In genomic region chr3:69282191-69282590, GRCh38 we compare ENCODE assay signal across 9 cellular contexts.
DNase-seq lines count a peak whose midpoint lies in the region; ATAC-seq and TF ChIP-seq lines count a peak whose summit lies in the region.
"Had no signal": no experiment of that assay in that cellular context is flagged by ENCODE, and none has a peak within 500 bp of the region (broad histone marks: within the 10 kb centered on the region; RNA-seq: fewer than 3 reads in every experiment).

No MANE protein-coding gene starts in this region.

- H3K27me3 ChIP-seq in prostate gland (replicated peaks; ENCODE audit: insufficient read depth) = no peaks in the 10 kb centered on the region
- no peaks in the 10 kb centered on the region for H3K27me3 ChIP-seq in testis

- no peak for TF ChIP-seq POLR2A in prostate gland (IDR thresholded peaks at IDR 0.05)
- no peak for TF ChIP-seq POLR2A in testis (IDR thresholded peaks at IDR 0.05)

- TF ChIP-seq CTCF in prostate gland (IDR thresholded peaks at IDR 0.05) = no peak
- TF ChIP-seq CTCF in testis (IDR thresholded peaks at IDR 0.05) = no peak
- no peak for TF ChIP-seq CTCF in HFFc6 (IDR thresholded peaks at IDR 0.05)

- DNase-seq in left cardiac atrium = no peak
- DNase-seq in Right ventricle myocardium superior = no peak
- peak; percentile 23 for DNase-seq in activated naive CD4-positive, alpha-beta T cell treated with anti-CD3 and anti-CD28 coated beads, Interleukin-2, amount 10 ng/mL, durations not matched to agents 7 days and 5 days
- DNase-seq in prostate gland (ENCODE audit: low spot score) = peak; percentile 64
- DNase-seq in testis = peak; percentile 35
- no peak for DNase-seq in HFFc6
- DNase-seq in NOMO-1 treated with dmso at 0.1 percent for 144 hours (lab: John Stamatoyannopoulos, UW; ENCODE audit: unreplicated experiment) = no peak

- H3K36me3 Mint-ChIP-seq in activated naive CD4-positive, alpha-beta T cell treated with anti-CD3 and anti-CD28 coated beads, Interleukin-2, amount 10 ng/mL, durations not matched to agents 7 days and 5 days = no peaks in the 10 kb centered on the region
- H3K36me3 Mint-ChIP-seq in HFFc6 (ENCODE audit: low read depth) = no peaks in the 10 kb centered on the region

- H3K9me3 ChIP-seq in prostate gland = no peaks in the 10 kb centered on the region
- no peaks in the 10 kb centered on the region for H3K9me3 ChIP-seq in testis

- H3K36me3 ChIP-seq in prostate gland (no peaks in the 10 kb centered on the region), testis (ENCODE audit: low read depth, missing control alignments) (no peaks in the 10 kb centered on the region)

- peak; percentile 85 to 89 for ATAC-seq in left cardiac atrium
- no peak for ATAC-seq in Right ventricle myocardium superior (ENCODE audit: poor library complexity)
- ATAC-seq in GM21526 (IDR thresholded peaks at IDR 0.05; ENCODE audit: low FRiP score, unreplicated experiment) = no peak
- ATAC-seq: sciatic nerve had no signal

- no peak overlapping the region for H3K4me3 ChIP-seq in prostate gland
- no peak overlapping the region for H3K4me3 ChIP-seq in testis

- no peaks in the 10 kb centered on the region for H3K9me3 Mint-ChIP-seq in activated naive CD4-positive, alpha-beta T cell treated with anti-CD3 and anti-CD28 coated beads, Interleukin-2, amount 10 ng/mL, durations not matched to agents 7 days and 5 days
- no peaks in the 10 kb centered on the region for H3K9me3 Mint-ChIP-seq in HFFc6

- 31% methylated on average over 3 of the region's 3 CpGs for WGBS in prostate gland
- WGBS in testis, 2 donors = 66 to 71% methylated on average over 3 of the region's 3 CpGs

- peaks cover 4% of the 10 kb centered on the region for H3K27me3 Mint-ChIP-seq in activated naive CD4-positive, alpha-beta T cell treated with anti-CD3 and anti-CD28 coated beads, Interleukin-2, amount 10 ng/mL, durations not matched to agents 7 days and 5 days
- H3K27me3 Mint-ChIP-seq in HFFc6 (ENCODE audit: insufficient read depth) = peaks cover 26% of the 10 kb centered on the region

- peaks cover 6% of the 10 kb centered on the region for H3K4me1 Mint-ChIP-seq in activated naive CD4-positive, alpha-beta T cell treated with anti-CD3 and anti-CD28 coated beads, Interleukin-2, amount 10 ng/mL, durations not matched to agents 7 days and 5 days
- H3K4me1 Mint-ChIP-seq in HFFc6 (ENCODE audit: low read depth) = peaks cover under 1% of the 10 kb centered on the region; the same call in 1 of the 2 replicates

- no peak overlapping the region for H3K4me3 Mint-ChIP-seq in activated naive CD4-positive, alpha-beta T cell treated with anti-CD3 and anti-CD28 coated beads, Interleukin-2, amount 10 ng/mL, durations not matched to agents 7 days and 5 days
- no peak overlapping the region for H3K4me3 Mint-ChIP-seq in HFFc6

- H3K27ac Mint-ChIP-seq in activated naive CD4-positive, alpha-beta T cell treated with anti-CD3 and anti-CD28 coated beads, Interleukin-2, amount 10 ng/mL, durations not matched to agents 7 days and 5 days = no peak overlapping the region
- H3K27ac Mint-ChIP-seq in HFFc6 = no peak overlapping the region

- peaks cover 12% of the 10 kb centered on the region for H3K4me1 ChIP-seq in prostate gland (replicated peaks)
- no peaks in the 10 kb centered on the region for H3K4me1 ChIP-seq in testis

- H3K27ac ChIP-seq in prostate gland (peak overlapping the region; percentile 71 to 73), testis (peak overlapping the region; percentile 22 to 51)

- intact Hi-C loops in left cardiac atrium (cut with DNase I) = no loop called here
- intact Hi-C loops in Right ventricle myocardium superior (cut with DNase I) = no loop called here
- intact Hi-C loops in prostate gland (cut with DNase I) = no loop called here
- intact Hi-C loops in testis (cut with DNase I; ENCODE audit: low total_unique reads) = no loop called here

- CTCF ChIA-PET in activated naive CD4-positive, alpha-beta T cell treated with anti-CD3 and anti-CD28 coated beads, Interleukin-2, amount 10 ng/mL, durations not matched to agents 7 days and 5 days (lab: Charles Lee) = interaction anchor here (0.9 to 2.6 kb wide), 5 partner anchors 9 to 161 kb away, joined by 3 to 13 read pairs (median 4); no protein-coding TSS in a partner anchor

Comparison
In these comparisons a context has a peak if more than half of its experiments do, and no peak if none do; other contexts are left out.
1. ATAC-seq: peak in left cardiac atrium (2 of 2); none in Right ventricle myocardium superior (single experiment) and GM21526 (single experiment).
2. DNase-seq: peak in activated naive CD4-positive, alpha-beta T cell treated with anti-CD3 and anti-CD28 coated beads, Interleukin-2, amount 10 ng/mL, durations not matched to agents 7 days and 5 days (single experiment), prostate gland (single experiment) and testis (single experiment); none in left cardiac atrium (single experiment), Right ventricle myocardium superior (single experiment), HFFc6 (single experiment) and NOMO-1 treated with dmso at 0.1 percent for 144 hours (single experiment).